In the genomic region with DNA sequence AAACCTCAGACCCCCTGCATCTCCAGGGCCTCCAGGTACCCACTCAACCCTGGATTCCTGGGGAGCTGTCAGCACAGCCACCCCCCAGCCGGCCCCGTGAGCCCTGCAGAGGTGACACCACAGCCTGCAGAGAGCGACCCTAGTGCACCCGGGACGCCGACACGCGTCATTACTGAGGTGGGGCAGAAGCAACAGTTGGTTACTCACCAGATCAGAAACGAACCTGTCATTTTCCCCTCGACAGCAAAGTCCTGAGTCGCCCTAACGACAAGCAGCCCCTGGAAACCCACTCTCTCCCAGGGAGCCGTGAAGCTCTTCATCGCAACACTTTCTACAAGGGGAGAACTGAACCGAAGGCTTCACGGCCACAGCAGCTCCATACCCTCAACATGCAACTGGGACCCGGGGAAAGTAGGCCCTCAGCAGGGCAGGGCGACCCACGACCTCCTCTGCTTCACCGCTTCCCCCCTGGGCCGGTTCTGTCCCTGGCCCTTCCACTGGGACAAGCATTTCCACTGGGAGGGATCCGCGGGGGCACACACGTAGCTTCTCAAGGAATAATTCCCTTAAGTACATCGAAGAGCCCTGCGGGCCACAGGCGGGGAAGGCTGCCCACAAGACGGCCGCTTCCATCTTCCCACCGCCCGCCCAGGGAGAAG, we compare ENCODE assay signal across 8 cellular contexts. TPM values are rescaled to one million over a fixed set of nuclear protein-coding genes. Genes with fewer than 3 reads are reported as not detected.
DNase-seq lines count a peak whose midpoint lies in the region; ATAC-seq, FAIRE-seq and TF ChIP-seq lines count a peak whose summit lies in the region.

No MANE protein-coding gene starts in this region.

- H3K4me3 Mint-ChIP-seq in activated naive CD8-positive, alpha-beta T cell, result peak overlapping the region; percentile 92

- intact Hi-C loops in kidney (cut with DNase I), result no loop called here

- H3K27ac Mint-ChIP-seq in activated naive CD8-positive, alpha-beta T cell, result peak overlapping the region; percentile 97

- no peaks in the 10 kb centered on the region for H3K27me3 ChIP-seq in SJCRH30

- H3K9me3 Mint-ChIP-seq in activated naive CD8-positive, alpha-beta T cell (ENCODE audit: low read depth), result no peaks in the 10 kb centered on the region

- H3K27ac ChIP-seq in SJCRH30 (peak overlapping the region; percentile 35), kidney (ENCODE audit: low read depth in 2 of 2, low read length in 2 of 2) (peak overlapping the region in 1 of 2 donors; percentile 63)

- peak; percentile 57 for DNase-seq in Caki2 (ENCODE audit: low read depth)
- no peak for DNase-seq in SJCRH30
- peak; percentile 79 for DNase-seq in kidney
- DNase-seq in stimulated activated CD4-positive, alpha-beta T cell treated with anti-CD3 and anti-CD28 coated beads, Interleukin-4, amount 100 ng/mL, for 48 hours (ENCODE audit: low read depth in 2 of 2), result peak; percentile 53 to 59
- no peak for DNase-seq in NK-92 treated with Interleukin-12 subunit alpha and Interleukin-12 subunit beta, amount 100 ng/mL, for 24 hours (lab: John Stamatoyannopoulos, UW)
- no peak for DNase-seq in NCI-H1048 (lab: John Stamatoyannopoulos, UW)

- peaks cover 56% of the 10 kb centered on the region for H3K4me1 Mint-ChIP-seq in activated naive CD8-positive, alpha-beta T cell (ENCODE audit: low read depth)

- no peaks in the 10 kb centered on the region for H3K9me3 ChIP-seq in SJCRH30 (replicated peaks)
- peaks cover 0 to 8% of the 10 kb centered on the region in 2 donors for H3K9me3 ChIP-seq in kidney (ENCODE audit: control insufficient read depth in 1 of 2, low read length in 2 of 2)

- H3K9ac ChIP-seq in kidney (ENCODE audit: low read length in 2 of 2), result peak overlapping the region; percentile 54 to 80

- in situ Hi-C loops in Caki2 (cut with HindIII; ENCODE audit: low pct_unique_long_range_greater_than_20kb, low sequenced_read_pairs), result no loop called here

- peaks cover 7% of the 10 kb centered on the region for H3K36me3 Mint-ChIP-seq in activated naive CD8-positive, alpha-beta T cell

- H3K4me1 ChIP-seq in SJCRH30 (peaks cover 9% of the 10 kb centered on the region; the same call in 1 of the 2 replicates), kidney (ENCODE audit: control insufficient read depth in 1 of 2, insufficient read depth in 1 of 2, low read depth in 1 of 2, low read length in 2 of 2) (peaks cover 9 to 27% of the 10 kb centered on the region in 2 donors)

- no peaks in the 10 kb centered on the region for H3K27me3 Mint-ChIP-seq in activated naive CD8-positive, alpha-beta T cell

- H3K36me3 ChIP-seq in SJCRH30, result peaks cover 44% of the 10 kb centered on the region
- H3K36me3 ChIP-seq in kidney (ENCODE audit: control insufficient read depth in 1 of 2, insufficient read depth in 2 of 2, low read length in 2 of 2), result peaks cover 10 to 23% of the 10 kb centered on the region in 2 donors

- no peak for FAIRE-seq in kidney (lab: Jason Lieb, UNC)

- peak overlapping the region; percentile 81 for H3K4me3 ChIP-seq in SJCRH30
- H3K4me3 ChIP-seq in kidney (ENCODE audit: low read length in 2 of 2), result peak overlapping the region; percentile 36 to 72

- no peak for ATAC-seq in HG03520 (IDR thresholded peaks at IDR 0.05; ENCODE audit: unreplicated experiment)

- TF ChIP-seq CTCF in kidney (IDR thresholded peaks at IDR 0.05; ENCODE audit: borderline replicate concordance, extremely low read depth, insufficient read depth), result no peak

RNA-seq across cellular contexts. Expression of gene BRD1, which starts 1.6 kb away (rescaled TPM):
- 23.4 and 28.1 TPM in 2 replicates for total RNA-seq in Caki2 (2014; rRNA removed; shearing (Covaris generic); ENCODE audit: low replicate concordance)
- total RNA-seq in SJCRH30 (2014; rRNA removed; shearing (Covaris generic)), result 41.0 and 44.7 TPM in 2 replicates
- 40.5 TPM for total RNA-seq in kidney
- 8.1 TPM for polyA plus RNA-seq in kidney (ENCODE audit: insufficient read depth, low read depth, low replicate concordance)

RNA-seq across cellular contexts. Expression of gene ZBED4, which starts 27.6 kb away (rescaled TPM):
- total RNA-seq in Caki2 (2014; rRNA removed; shearing (Covaris generic); ENCODE audit: low replicate concordance), result 8.8 and 13.7 TPM in 2 replicates
- 48.7 and 53.2 TPM in 2 replicates for total RNA-seq in SJCRH30 (2014; rRNA removed; shearing (Covaris generic))
- total RNA-seq in kidney, result 12.9 TPM
- 2.1 TPM for polyA plus RNA-seq in kidney (ENCODE audit: insufficient read depth, low read depth, low replicate concordance)

Comparison
In these comparisons a context has a peak if more than half of its experiments do, and no peak if none do; other contexts are left out.
1. DNase-seq: peak in Caki2 (single experiment), kidney (single experiment) and stimulated activated CD4-positive, alpha-beta T cell treated with anti-CD3 and anti-CD28 coated beads, Interleukin-4, amount 100 ng/mL, for 48 hours (2 of 2); none in SJCRH30 (0 of 2), NK-92 treated with Interleukin-12 subunit alpha and Interleukin-12 subunit beta, amount 100 ng/mL, for 24 hours (single experiment) and NCI-H1048 (single experiment).